32 cellular contexts compared by ENCODE assay signal in genomic region chr2:197934262-197934925, GRCh38.
DNase-seq lines count a peak whose midpoint lies in the region; FAIRE-seq and TF ChIP-seq lines count a peak whose summit lies in the region.
"Had no signal": no experiment of that assay in that cellular context is flagged by ENCODE, and none has a peak within 500 bp of the region (broad histone marks: within the 10 kb centered on the region; RNA-seq: fewer than 3 reads in every experiment).

No MANE protein-coding gene starts in this region.

- no peaks in the 10 kb centered on the region for H3K36me3 ChIP-seq in kidney (ENCODE audit: control insufficient read depth in 1 of 2, insufficient read depth in 2 of 2, low read length in 2 of 2)
- H3K36me3 ChIP-seq: gastrocnemius medialis, lower lobe of right lung, prostate gland, SJSA1, thyroid gland, uterus had no signal

- H3K9ac ChIP-seq in kidney (ENCODE audit: low read length in 2 of 2): no peak overlapping the region

- H3K27me3 Mint-ChIP-seq in T-helper 1 cell treated with Interleukin-12 subunit alpha and Interleukin-12 subunit beta and Interleukin-4 antibody, amounts not matched to agents 30 μg/mL and 1 μg/mL, for 36 hours (ENCODE audit: low read depth): no peaks in the 10 kb centered on the region
- no peaks in the 10 kb centered on the region for H3K27me3 Mint-ChIP-seq in activated naive CD4-positive, alpha-beta T cell treated with anti-CD3 and anti-CD28 coated beads, Interleukin-2, amount 50 U/mL, for 24 hours
- H3K27me3 Mint-ChIP-seq in activated T-helper 1 cell treated with anti-CD3 and anti-CD28 coated beads, Interleukin-12 subunit alpha, Interleukin-12 subunit beta, Interleukin-2, Interleukin-4 antibody, amounts not matched to agents 30 ng/mL and 10 ng/mL and 1 ng/mL, durations not matched to agents 14 hours and 24 hours and 36 hours (ENCODE audit: insufficient read depth): peaks cover 3% of the 10 kb centered on the region
- H3K27me3 Mint-ChIP-seq: brain had no signal

- no peaks in the 10 kb centered on the region for H3K9me3 ChIP-seq in kidney (ENCODE audit: control insufficient read depth in 1 of 2, low read length in 2 of 2)
- H3K9me3 ChIP-seq: gastrocnemius medialis, lower lobe of right lung, prostate gland, SJSA1, thyroid gland, uterus had no signal

- H3K27ac ChIP-seq in kidney (ENCODE audit: low read depth in 2 of 2, low read length in 2 of 2): no peak overlapping the region
- H3K27ac ChIP-seq: C4-2B, gastrocnemius medialis, lower lobe of right lung, prostate gland, SJSA1, thyroid gland, uterus had no signal

- H3K4me3 Mint-ChIP-seq in T-helper 1 cell treated with Interleukin-12 subunit alpha and Interleukin-12 subunit beta and Interleukin-4 antibody, amounts not matched to agents 30 μg/mL and 1 μg/mL, for 36 hours: no peak overlapping the region
- peak overlapping the region; percentile 68 for H3K4me3 Mint-ChIP-seq in activated naive CD4-positive, alpha-beta T cell treated with anti-CD3 and anti-CD28 coated beads, Interleukin-2, amount 50 U/mL, for 24 hours
- H3K4me3 Mint-ChIP-seq in activated T-helper 1 cell treated with anti-CD3 and anti-CD28 coated beads, Interleukin-12 subunit alpha, Interleukin-12 subunit beta, Interleukin-2, Interleukin-4 antibody, amounts not matched to agents 30 ng/mL and 10 ng/mL and 1 ng/mL, durations not matched to agents 14 hours and 24 hours and 36 hours: peak overlapping the region; percentile 1
- H3K4me3 Mint-ChIP-seq: GM23338, naive B cell had no signal

- peaks cover 9% of the 10 kb centered on the region for H3K4me1 Mint-ChIP-seq in T-helper 1 cell treated with Interleukin-12 subunit alpha and Interleukin-12 subunit beta and Interleukin-4 antibody, amounts not matched to agents 30 μg/mL and 1 μg/mL, for 36 hours (ENCODE audit: low read depth)
- peaks cover 95% of the 10 kb centered on the region for H3K4me1 Mint-ChIP-seq in activated naive CD4-positive, alpha-beta T cell treated with anti-CD3 and anti-CD28 coated beads, Interleukin-2, amount 50 U/mL, for 24 hours
- H3K4me1 Mint-ChIP-seq in activated T-helper 1 cell treated with anti-CD3 and anti-CD28 coated beads, Interleukin-12 subunit alpha, Interleukin-12 subunit beta, Interleukin-2, Interleukin-4 antibody, amounts not matched to agents 30 ng/mL and 10 ng/mL and 1 ng/mL, durations not matched to agents 14 hours and 24 hours and 36 hours (ENCODE audit: low read depth): peaks cover 16% of the 10 kb centered on the region
- H3K4me1 Mint-ChIP-seq: GM23338, naive B cell had no signal

- no peak for DNase-seq in T-helper 1 cell
- DNase-seq in activated naive CD4-positive, alpha-beta T cell treated with Interleukin-2 at 50 U/mL for 16 hours: no peak
- DNase-seq in activated T-helper 1 cell treated with anti-CD3 and anti-CD28 coated beads, Interleukin-12 subunit alpha, Interleukin-12 subunit beta, Interleukin-2, Interleukin-4 antibody, amounts not matched to agents 30 ng/mL and 10 ng/mL and 1 ng/mL, durations not matched to agents 14 hours and 24 hours and 36 hours (ENCODE audit: low spot score): no peak
- DNase-seq in kidney: no peak
- DNase-seq in activated gamma-delta T cell treated with Interleukin-2 at 50 U/mL for 16 hours: no peak
- DNase-seq in CD1c-positive myeloid dendritic cell (ENCODE audit: extremely low spot score): no peak
- DNase-seq: 8988T; activated effector memory CD4-positive, alpha-beta T cell treated with anti-CD3 and anti-CD28 coated beads, Interleukin-2, amount 50 U/mL, for 16 hours; amniotic stem cell; cerebellar nuclear complex; dermis blood vessel endothelial cell; gastrocnemius medialis; IMR-90; lower lobe of right lung; midbrain; MV-4-11; naive B cell; NCI-H146; NCI-H446 treated with DMSO at 0.1 percent for 48 hours; nucleus accumbens; RPMI8226; stimulated activated CD8-positive, alpha-beta memory T cell treated with anti-CD3 and anti-CD28 coated beads, Interleukin-4, amount 100 ng/mL, for 48 hours; thyroid gland; uterus had no signal

- H3K27ac Mint-ChIP-seq in T-helper 1 cell treated with Interleukin-12 subunit alpha and Interleukin-12 subunit beta and Interleukin-4 antibody, amounts not matched to agents 30 μg/mL and 1 μg/mL, for 36 hours: peak overlapping the region; percentile 53
- H3K27ac Mint-ChIP-seq in activated naive CD4-positive, alpha-beta T cell treated with anti-CD3 and anti-CD28 coated beads, Interleukin-2, amount 50 U/mL, for 24 hours: peak overlapping the region; percentile 85
- H3K27ac Mint-ChIP-seq in activated T-helper 1 cell treated with anti-CD3 and anti-CD28 coated beads, Interleukin-12 subunit alpha, Interleukin-12 subunit beta, Interleukin-2, Interleukin-4 antibody, amounts not matched to agents 30 ng/mL and 10 ng/mL and 1 ng/mL, durations not matched to agents 14 hours and 24 hours and 36 hours: peak overlapping the region; percentile 23
- H3K27ac Mint-ChIP-seq: GM23338, naive B cell had no signal

- peaks cover 0 to 3% of the 10 kb centered on the region in 2 donors for H3K4me1 ChIP-seq in kidney (ENCODE audit: control insufficient read depth in 1 of 2, insufficient read depth in 1 of 2, low read depth in 1 of 2, low read length in 2 of 2)
- H3K4me1 ChIP-seq: prostate gland, SJSA1, thyroid gland, uterus had no signal

- peak; percentile 75 for FAIRE-seq in kidney (lab: Jason Lieb, UNC)
- FAIRE-seq: TTC549 had no signal

- TF ChIP-seq CTCF in kidney (IDR thresholded peaks at IDR 0.05; ENCODE audit: borderline replicate concordance, extremely low read depth, insufficient read depth): no peak

- H3K9me3 Mint-ChIP-seq in T-helper 1 cell treated with Interleukin-12 subunit alpha and Interleukin-12 subunit beta and Interleukin-4 antibody, amounts not matched to agents 30 μg/mL and 1 μg/mL, for 36 hours: no peaks in the 10 kb centered on the region
- H3K9me3 Mint-ChIP-seq in activated naive CD4-positive, alpha-beta T cell treated with anti-CD3 and anti-CD28 coated beads, Interleukin-2, amount 50 U/mL, for 24 hours: no peaks in the 10 kb centered on the region
- H3K9me3 Mint-ChIP-seq in activated T-helper 1 cell treated with anti-CD3 and anti-CD28 coated beads, Interleukin-12 subunit alpha, Interleukin-12 subunit beta, Interleukin-2, Interleukin-4 antibody, amounts not matched to agents 30 ng/mL and 10 ng/mL and 1 ng/mL, durations not matched to agents 14 hours and 24 hours and 36 hours: peaks cover 2% of the 10 kb centered on the region
- H3K9me3 Mint-ChIP-seq: brain, GM23338 had no signal

- intact Hi-C loops in activated T-helper 1 cell treated with anti-CD3 and anti-CD28 coated beads, Interleukin-12 subunit alpha, Interleukin-12 subunit beta, Interleukin-2, Interleukin-4 antibody, amounts not matched to agents 30 ng/mL and 10 ng/mL and 1 ng/mL, durations not matched to agents 14 hours and 24 hours and 36 hours (cut with micrococcal nuclease): loop anchor here (2.0 kb wide), 1 partner anchor 46 kb away; no protein-coding TSS in a partner anchor
- intact Hi-C loops in kidney (cut with DNase I): no loop called here

- H3K36me3 Mint-ChIP-seq in T-helper 1 cell treated with Interleukin-12 subunit alpha and Interleukin-12 subunit beta and Interleukin-4 antibody, amounts not matched to agents 30 μg/mL and 1 μg/mL, for 36 hours (ENCODE audit: low read depth): no peaks in the 10 kb centered on the region
- peaks cover 7% of the 10 kb centered on the region for H3K36me3 Mint-ChIP-seq in activated naive CD4-positive, alpha-beta T cell treated with anti-CD3 and anti-CD28 coated beads, Interleukin-2, amount 50 U/mL, for 24 hours
- H3K36me3 Mint-ChIP-seq in activated T-helper 1 cell treated with anti-CD3 and anti-CD28 coated beads, Interleukin-12 subunit alpha, Interleukin-12 subunit beta, Interleukin-2, Interleukin-4 antibody, amounts not matched to agents 30 ng/mL and 10 ng/mL and 1 ng/mL, durations not matched to agents 14 hours and 24 hours and 36 hours (ENCODE audit: low read depth): no peaks in the 10 kb centered on the region
- H3K36me3 Mint-ChIP-seq: brain, naive B cell had no signal

- H3K4me3 ChIP-seq in kidney (ENCODE audit: low read length in 2 of 2): no peak overlapping the region
- H3K4me3 ChIP-seq: gastrocnemius medialis, GM23338, lower lobe of right lung, prostate gland, SJSA1, thyroid gland, uterus had no signal

Comparison
In these comparisons a context has a peak if more than half of its experiments do, and no peak if none do; other contexts are left out.
1. H3K27ac Mint-ChIP-seq: peak in every context shown above with its lines; median percentile 85 in activated naive CD4-positive, alpha-beta T cell treated with anti-CD3 and anti-CD28 coated beads, Interleukin-2, amount 50 U/mL, for 24 hours; 53 in T-helper 1 cell treated with Interleukin-12 subunit alpha and Interleukin-12 subunit beta and Interleukin-4 antibody, amounts not matched to agents 30 μg/mL and 1 μg/mL, for 36 hours; 23 in activated T-helper 1 cell treated with anti-CD3 and anti-CD28 coated beads, Interleukin-12 subunit alpha, Interleukin-12 subunit beta, Interleukin-2, Interleukin-4 antibody, amounts not matched to agents 30 ng/mL and 10 ng/mL and 1 ng/mL, durations not matched to agents 14 hours and 24 hours and 36 hours.